In genomic region chr21:42565206-42565810, GRCh38 we compare ENCODE assay signal across 20 cellular contexts. TPM values are rescaled to one million over a fixed set of nuclear protein-coding genes. Genes with fewer than 3 reads are reported as not detected.
DNase-seq lines count a peak whose midpoint lies in the region; ATAC-seq and TF ChIP-seq lines count a peak whose summit lies in the region.
"Had no signal": no experiment of that assay in that cellular context is flagged by ENCODE, and none has a peak within 500 bp of the region (broad histone marks: within the 10 kb centered on the region; RNA-seq: fewer than 3 reads in every experiment).

No MANE protein-coding gene starts in this region.

- no peaks in the 10 kb centered on the region for H3K4me1 ChIP-seq in CD4-positive, CD25-positive, alpha-beta regulatory T cell (ENCODE audit: control insufficient read depth, insufficient read depth, low read length, poor library complexity, severe bottlenecking)
- no peaks in the 10 kb centered on the region for H3K4me1 ChIP-seq in HEK293 (ENCODE audit: control insufficient read depth, insufficient read depth, low read length)
- H3K4me1 ChIP-seq: SJSA1 had no signal

- no peaks in the 10 kb centered on the region for H3K9me3 Mint-ChIP-seq in CD4-positive, CD25-positive, alpha-beta regulatory T cell
- H3K9me3 Mint-ChIP-seq in glutamatergic neuron (ENCODE audit: unreplicated experiment) (peaks cover 4% of the 10 kb centered on the region), type B pancreatic cell (no peaks in the 10 kb centered on the region)
- H3K9me3 Mint-ChIP-seq: activated T-helper 2 cell treated with anti-CD3 and anti-CD28 coated beads, Interferon-gamma antibody, Interleukin-2, Interleukin-4, amounts not matched to agents 10 μg/mL and 5 μg/mL and 100 μg/mL, durations not matched to agents 14 hours and 24 hours and 36 hours; CD8-positive, alpha-beta T cell; IgD-negative memory B cell; stimulated activated effector memory CD8-positive, alpha-beta T cell treated with anti-CD3 and anti-CD28 coated beads, Interleukin-12 subunit alpha, Interleukin-12 subunit beta, amount 100 ng/mL, for 72 hours had no signal

- ATAC-seq in CD4-positive, CD25-positive, alpha-beta regulatory T cell (ENCODE audit: low read depth in 2 of 2), result no peak
- ATAC-seq in sciatic nerve, result no peak
- no peak for ATAC-seq in SK-N-SH treated with all-trans-retinoic acid at 6 μM for 48 hours
- no peak for ATAC-seq in HG02970 (IDR thresholded peaks at IDR 0.05; ENCODE audit: low FRiP score, unreplicated experiment)
- ATAC-seq: activated CD4-positive, alpha-beta T cell treated with anti-CD3 and anti-CD28 coated beads for 36 hours; CD8-positive, alpha-beta T cell; stimulated activated effector memory CD8-positive, alpha-beta T cell treated with anti-CD3 and anti-CD28 coated beads, Interleukin-12 subunit alpha, Interleukin-12 subunit beta, amount 100 ng/mL, for 72 hours had no signal

- H3K4me3 Mint-ChIP-seq in CD4-positive, CD25-positive, alpha-beta regulatory T cell, result no peak overlapping the region
- no peak overlapping the region for H3K4me3 Mint-ChIP-seq in glutamatergic neuron (ENCODE audit: unreplicated experiment)
- no peak overlapping the region for H3K4me3 Mint-ChIP-seq in type B pancreatic cell
- H3K4me3 Mint-ChIP-seq: activated CD4-positive, alpha-beta T cell treated with anti-CD3 and anti-CD28 coated beads for 36 hours; CD8-positive, alpha-beta T cell; IgD-negative memory B cell; stimulated activated effector memory CD8-positive, alpha-beta T cell treated with anti-CD3 and anti-CD28 coated beads, Interleukin-12 subunit alpha, Interleukin-12 subunit beta, amount 100 ng/mL, for 72 hours had no signal

- H3K4me3 ChIP-seq in CD4-positive, CD25-positive, alpha-beta regulatory T cell (ENCODE audit: low read depth, low read length), result no peak overlapping the region
- H3K4me3 ChIP-seq in HEK293 (ENCODE audit: low read depth, low read length), result no peak overlapping the region
- H3K4me3 ChIP-seq: SJSA1 had no signal

- peak overlapping the region in 2 of 3 donors; percentile 38 to 65 for H3K27ac Mint-ChIP-seq in CD4-positive, CD25-positive, alpha-beta regulatory T cell
- H3K27ac Mint-ChIP-seq in glutamatergic neuron (ENCODE audit: unreplicated experiment) (no peak overlapping the region), type B pancreatic cell (no peak overlapping the region)
- H3K27ac Mint-ChIP-seq: activated CD4-positive, alpha-beta T cell treated with anti-CD3 and anti-CD28 coated beads for 36 hours; activated T-helper 2 cell treated with anti-CD3 and anti-CD28 coated beads, Interferon-gamma antibody, Interleukin-2, Interleukin-4, amounts not matched to agents 10 μg/mL and 5 μg/mL and 100 μg/mL, durations not matched to agents 14 hours and 24 hours and 36 hours; CD8-positive, alpha-beta T cell; IgD-negative memory B cell; stimulated activated effector memory CD8-positive, alpha-beta T cell treated with anti-CD3 and anti-CD28 coated beads, Interleukin-12 subunit alpha, Interleukin-12 subunit beta, amount 100 ng/mL, for 72 hours had no signal

- H3K9me3 ChIP-seq in CD4-positive, CD25-positive, alpha-beta regulatory T cell (ENCODE audit: control insufficient read depth in 2 of 2, low read length in 2 of 2), result no peaks in the 10 kb centered on the region
- no peaks in the 10 kb centered on the region for H3K9me3 ChIP-seq in HEK293 (ENCODE audit: control insufficient read depth, insufficient read depth, low read depth, low read length)
- H3K9me3 ChIP-seq: SJSA1 had no signal

- no peaks in the 10 kb centered on the region for H3K4me1 Mint-ChIP-seq in CD4-positive, CD25-positive, alpha-beta regulatory T cell
- peaks cover 20% of the 10 kb centered on the region for H3K4me1 Mint-ChIP-seq in glutamatergic neuron (ENCODE audit: low read depth, unreplicated experiment)
- H3K4me1 Mint-ChIP-seq in type B pancreatic cell (ENCODE audit: unreplicated experiment), result peaks cover 19% of the 10 kb centered on the region
- H3K4me1 Mint-ChIP-seq: activated CD4-positive, alpha-beta T cell treated with anti-CD3 and anti-CD28 coated beads for 36 hours; stimulated activated effector memory CD8-positive, alpha-beta T cell treated with anti-CD3 and anti-CD28 coated beads, Interleukin-12 subunit alpha, Interleukin-12 subunit beta, amount 100 ng/mL, for 72 hours had no signal

- intact Hi-C loops in sciatic nerve (cut with DNase I), result no loop called here

- POLR2A ChIA-PET in HEK293 (lab: Yijun Ruan, JAX), result no interaction called here

- H3K36me3 Mint-ChIP-seq in CD4-positive, CD25-positive, alpha-beta regulatory T cell, result peaks cover 38% of the 10 kb centered on the region
- H3K36me3 Mint-ChIP-seq in glutamatergic neuron (ENCODE audit: unreplicated experiment) (peaks cover 13% of the 10 kb centered on the region), type B pancreatic cell (peaks cover 4% of the 10 kb centered on the region)

- no peak overlapping the region for H3K27ac ChIP-seq in CD4-positive, CD25-positive, alpha-beta regulatory T cell (ENCODE audit: insufficient read depth, low read length, poor library complexity, severe bottlenecking)
- no peak overlapping the region for H3K27ac ChIP-seq in HEK293 (ENCODE audit: extremely low read depth, low read depth, low read length)
- H3K27ac ChIP-seq: SJSA1 had no signal

- CTCF ChIA-PET in HEK293 (lab: Yijun Ruan, JAX), result interaction anchor here (0.7 to 1.2 kb wide), 2 partner anchors 18 to 228 kb away, joined by 3 read pairs; no protein-coding TSS in a partner anchor

- TF ChIP-seq CTCF in HEK293 (tag by site-specific recombination; IDR thresholded peaks at IDR 0.05) (no peak), glutamatergic neuron (IDR thresholded peaks at IDR 0.05; ENCODE audit: partially characterized antibody, unreplicated experiment) (no peak), type B pancreatic cell (conservative IDR thresholded peaks at IDR 0.05) (no peak)

- H3K27me3 ChIP-seq in CD4-positive, CD25-positive, alpha-beta regulatory T cell (ENCODE audit: control insufficient read depth, insufficient read depth, low read length), result no peaks in the 10 kb centered on the region
- H3K27me3 ChIP-seq: SJSA1 had no signal

- H3K27me3 Mint-ChIP-seq in CD4-positive, CD25-positive, alpha-beta regulatory T cell, result no peaks in the 10 kb centered on the region
- H3K27me3 Mint-ChIP-seq in glutamatergic neuron (ENCODE audit: unreplicated experiment), result no peaks in the 10 kb centered on the region
- H3K27me3 Mint-ChIP-seq in type B pancreatic cell, result no peaks in the 10 kb centered on the region
- H3K27me3 Mint-ChIP-seq: activated CD4-positive, alpha-beta T cell treated with anti-CD3 and anti-CD28 coated beads for 36 hours; IgD-negative memory B cell had no signal

- H3K36me3 ChIP-seq in CD4-positive, CD25-positive, alpha-beta regulatory T cell (ENCODE audit: control insufficient read depth, insufficient read depth, low read length), result peaks cover 5% of the 10 kb centered on the region
- H3K36me3 ChIP-seq in HEK293 (ENCODE audit: control insufficient read depth in 2 of 2, insufficient read depth in 1 of 2, low read length in 2 of 2), result peaks cover 0 to 9% of the 10 kb centered on the region in 2 experiments; a peak in 1 of 3 replicates
- H3K36me3 ChIP-seq: SJSA1 had no signal

- DNase-seq in CD4-positive, CD25-positive, alpha-beta regulatory T cell, result no peak
- peak; percentile 4 for DNase-seq in glutamatergic neuron
- peak; percentile 56 for DNase-seq in sciatic nerve (ENCODE audit: low spot score)
- no peak for DNase-seq in type B pancreatic cell (ENCODE audit: extremely low spot score, unreplicated experiment)
- DNase-seq: activated CD4-positive, alpha-beta T cell treated with anti-CD3 and anti-CD28 coated beads for 36 hours; cortex of kidney; mammary epithelial cell; NCI-H1092; NCI-H1930; NCI-H526 treated with DMSO at 0.1 percent for 48 hours; nucleus accumbens; stimulated activated CD4-positive, alpha-beta T cell treated with anti-CD3 and anti-CD28 coated beads, Interleukin-2, amount 100 ng/mL, for 48 hours had no signal

TF ChIP-seq in HEK293, 187 proteins besides CTCF, POLR2A, EP300 and RAD21:
- TF ChIP-seq KLF9 (tag by site-specific recombination; IDR thresholded peaks at IDR 0.05; ENCODE audit: low read depth) (peak; percentile 17; the same call in 1 of the 2 replicates), SP3 (tag by site-specific recombination; IDR thresholded peaks at IDR 0.05) (no peak)

TF ChIP-seq in SK-N-SH treated with all-trans-retinoic acid at 6 μM for 48 hours, 23 proteins besides CTCF, POLR2A, EP300 and RAD21 (continues in another document):
- TF ChIP-seq PPARA (CRISPR knock-in tag; IDR thresholded peaks at IDR 0.05; ENCODE audit: borderline replicate concordance) (no peak), ZNF70 (CRISPR knock-in tag; IDR thresholded peaks at IDR 0.05) (no peak), PATZ1 (CRISPR knock-in tag; IDR thresholded peaks at IDR 0.05; ENCODE audit: borderline replicate concordance) (no peak), CSDC2 (CRISPR knock-in tag; IDR thresholded peaks at IDR 0.05) (no peak), CREB5 (CRISPR knock-in tag; IDR thresholded peaks at IDR 0.05; ENCODE audit: low read depth) (no peak)

RNA-seq across cellular contexts. Expression of gene SLC37A1, which starts 51.7 kb away (rescaled TPM):
- total RNA-seq in CD4-positive, CD25-positive, alpha-beta regulatory T cell, result 18.8 TPM
- 1 to 10 TPM; 2.8 to 3.6 (median 3.4) TPM for polyA plus RNA-seq in CD4-positive, CD25-positive, alpha-beta regulatory T cell
- total RNA-seq in glutamatergic neuron (ENCODE audit: unreplicated experiment) (65.7 TPM), sciatic nerve (7.4 TPM), type B pancreatic cell (ENCODE audit: low replicate concordance) (24.8 and 44.2 TPM in 2 replicates)

Comparison
In these comparisons a context has a peak if more than half of its experiments do, and no peak if none do; other contexts are left out.
1. DNase-seq: peak in glutamatergic neuron (single experiment) and sciatic nerve (single experiment); none in CD4-positive, CD25-positive, alpha-beta regulatory T cell (0 of 3) and type B pancreatic cell (single experiment).
2. H3K27ac Mint-ChIP-seq: peak in CD4-positive, CD25-positive, alpha-beta regulatory T cell (2 of 3); none in glutamatergic neuron (single experiment) and type B pancreatic cell (single experiment).